15 cellular contexts compared by ENCODE assay signal in genomic region chr1:207397525-207397926, GRCh38. TPM values are rescaled to one million over a fixed set of nuclear protein-coding genes. Genes with fewer than 3 reads are reported as not detected.
DNase-seq lines count a peak whose midpoint lies in the region; ATAC-seq, FAIRE-seq and TF ChIP-seq lines count a peak whose summit lies in the region.
"Had no signal": no experiment of that assay in that cellular context is flagged by ENCODE, and none has a peak within 500 bp of the region (broad histone marks: within the 10 kb centered on the region; RNA-seq: fewer than 3 reads in every experiment).

No MANE protein-coding gene starts in this region.

- DNase-seq in AG08396 (ENCODE audit: low spot score) (peak; percentile 12), LNCaP clone FGC (ENCODE audit: low read depth) (no peak), K562 (ENCODE audit: extremely low read depth in 1 of 4, low spot score in 3 of 4) (no peak), kidney tubule cell (ENCODE audit: low spot score) (peak; percentile 69), cerebellar cortex (ENCODE audit: low spot score) (no peak), AG20443 (ENCODE audit: low spot score) (no peak)
- DNase-seq: activated naive CD8-positive, alpha-beta T cell treated with anti-CD3 and anti-CD28 coated beads, Interleukin-2, amount 10 ng/mL, durations not matched to agents 7 days and 5 days; GF-D8; lower lobe of right lung; NCI-H146; ovary had no signal

- H3K9ac ChIP-seq in K562 (ENCODE audit: insufficient read depth in 1 of 2, low read depth in 2 of 2, low read length in 2 of 2), result no peak overlapping the region
- H3K9ac ChIP-seq: BLaER1 treated with 17β-estradiol and CSF1 and Interleukin-3, amounts not matched to agents 10 nM and 100 nM had no signal

- H3K4me3 ChIP-seq in LNCaP clone FGC (ENCODE audit: low read depth, low read length) (no peak overlapping the region), K562 (no peak overlapping the region)
- H3K4me3 ChIP-seq: BLaER1 treated with 17β-estradiol and CSF1 and Interleukin-3, amounts not matched to agents 10 nM and 100 nM; lower lobe of right lung; ovary had no signal

- no peaks in the 10 kb centered on the region for H3K27me3 ChIP-seq in K562 (ENCODE audit: control insufficient read depth in 2 of 2, insufficient read depth in 2 of 2, low read length in 2 of 2)
- H3K27me3 ChIP-seq: BLaER1 treated with 17β-estradiol and CSF1 and Interleukin-3, amounts not matched to agents 10 nM and 100 nM; ovary had no signal

- H3K9me3 ChIP-seq in K562 (replicated peaks; ENCODE audit: control insufficient read depth, insufficient read depth, low read depth, low read length), result 0 out of 2 replicates have a peak, but pooled peaks cover 2% of the 10 kb centered on the region
- H3K9me3 ChIP-seq: lower lobe of right lung, ovary had no signal

- no peak for FAIRE-seq in K562 (lab: Jason Lieb, UNC)

- no peak for TF ChIP-seq POLR2A in K562 (conservative IDR thresholded peaks at IDR 0.05)

- TF ChIP-seq CTCF in LNCaP clone FGC (IDR thresholded peaks at IDR 0.05; ENCODE audit: control insufficient read depth, extremely low read depth, insufficient read depth), result 0 out of 2 replicates have a peak, but pooled peaks have one; percentile 2
- TF ChIP-seq CTCF in K562 (IDR thresholded peaks at IDR 0.05 in 2 of 3, conservative IDR thresholded peaks at IDR 0.05 in 1 of 3; ENCODE audit: insufficient read depth in 2 of 3, low read depth in 1 of 3, low read length in 3 of 3), result peak; percentile 17 to 29 (median 18); a peak in 2 of 6 replicates

- H3K27ac ChIP-seq in K562 (ENCODE audit: extremely low read depth, low read depth, low read length), result no peak overlapping the region
- H3K27ac ChIP-seq: BLaER1 treated with 17β-estradiol and CSF1 and Interleukin-3, amounts not matched to agents 10 nM and 100 nM; lower lobe of right lung; ovary had no signal

- TF ChIP-seq RAD21 in K562 (CRISPR knock-in tag; conservative IDR thresholded peaks at IDR 0.05 in 1 of 2, IDR thresholded peaks at IDR 0.05 in 1 of 2), result peak in 1 of 2 experiments; percentile 26; a peak in 1 of 4 replicates

- no peaks in the 10 kb centered on the region for H4K20me1 ChIP-seq in K562 (replicated peaks; ENCODE audit: control insufficient read depth, insufficient read depth, low read length)
- H4K20me1 ChIP-seq: BLaER1 treated with 17β-estradiol and CSF1 and Interleukin-3, amounts not matched to agents 10 nM and 100 nM had no signal

- no peak overlapping the region for H3K4me2 ChIP-seq in K562 (ENCODE audit: insufficient read depth, low read length)
- H3K4me2 ChIP-seq: BLaER1 treated with 17β-estradiol and CSF1 and Interleukin-3, amounts not matched to agents 10 nM and 100 nM had no signal

- intact Hi-C loops in K562 (cut with micrococcal nuclease), result no loop called here

- in situ Hi-C loops in K562 (cut with MboI), result no loop called here

- no peaks in the 10 kb centered on the region for H3K9me1 ChIP-seq in K562 (ENCODE audit: control insufficient read depth, insufficient read depth, low read length)

- POLR2A ChIA-PET in K562 (lab: Yijun Ruan, JAX), result interaction anchor here (0.6 to 0.7 kb wide), 2 partner anchors 92 to 690 kb away, joined by 3 read pairs; no protein-coding TSS in a partner anchor

- H3K79me2 ChIP-seq in K562 (ENCODE audit: control insufficient read depth, insufficient read depth, low read length), result no peaks in the 10 kb centered on the region

- 9% methylated on average over 2 of the region's 2 CpGs for WGBS in K562 (ENCODE audit: insufficient coverage, low coverage, missing lambda C conversion rate)

- H3K36me3 ChIP-seq in K562 (ENCODE audit: control insufficient read depth, insufficient read depth, low read length), result no peaks in the 10 kb centered on the region
- H3K36me3 ChIP-seq: BLaER1 treated with 17β-estradiol and CSF1 and Interleukin-3, amounts not matched to agents 10 nM and 100 nM; lower lobe of right lung; ovary had no signal

- ATAC-seq in K562 (peak; percentile 63; the same call in 2 of the 3 replicates), HG02642 (IDR thresholded peaks at IDR 0.05; ENCODE audit: poor library complexity, unreplicated experiment) (no peak), GM21515 (IDR thresholded peaks at IDR 0.05; ENCODE audit: unreplicated experiment) (no peak)

- no TSS peak for BruUV-seq in K562 (replicated peaks; lab: Mats Ljungman, UMichigan)

- no peaks in the 10 kb centered on the region; a peak in 1 of 5 replicates for H3K4me1 ChIP-seq in K562 (replicated peaks in 1 of 2; ENCODE audit: control insufficient read depth in 2 of 2, insufficient read depth in 2 of 2, low read length in 2 of 2)
- H3K4me1 ChIP-seq: BLaER1 treated with 17β-estradiol and CSF1 and Interleukin-3, amounts not matched to agents 10 nM and 100 nM; lower lobe of right lung had no signal

- H2AFZ ChIP-seq in K562 (ENCODE audit: low read depth, low read length), result no peak overlapping the region; the same call in 1 of the 2 replicates

- TF ChIP-seq EP300 in K562 (IDR thresholded peaks at IDR 0.05; ENCODE audit: low read length), result no peak

- CTCF ChIA-PET in K562 (lab: Yijun Ruan, JAX; ENCODE audit: low intra/inter-chr PET ratio), result no interaction called here

TF ChIP-seq in K562, 482 proteins besides CTCF, POLR2A, EP300 and RAD21:
- TF ChIP-seq OTX1 (CRISPR knock-in tag; IDR thresholded peaks at IDR 0.05) (no peak), ZKSCAN8 (CRISPR knock-in tag; IDR thresholded peaks at IDR 0.05) (0 out of 2 replicates have a peak, but pooled peaks have one; percentile 41)

RNA-seq across cellular contexts. Expression of gene CR2, which starts 56.6 kb away (rescaled TPM):
- total RNA-seq in K562 (2011; cell fraction: chromatin; rRNA removed; ENCODE audit: low replicate concordance), result 0.97 and 2.7 TPM in 2 replicates
- total RNA-seq in K562 (2011; cell fraction: nucleolus; rRNA removed), result 0.67 and 1.2 TPM in 2 replicates
- total RNA-seq in K562 (2011; cell fraction: nucleoplasm; rRNA removed), result 1.2 and 1.4 TPM in 2 replicates
- total RNA-seq in K562 (2014; rRNA removed), result 0.32 and 0.33 TPM in 2 replicates
- total RNA-seq in K562 (2014; rRNA removed; fragmentation: Illumina TruSeq; extraction: Trizol), result 0.44 and 0.45 TPM in 2 replicates
- 0.07 and 0.11 TPM in 2 replicates for total RNA-seq in K562 (2015; rRNA removed; fragmentation: Illumina TruSeq; extraction: Trizol)
- total RNA-seq in K562 (2021), result 0.51 and 0.66 TPM in 2 replicates
- polyA plus RNA-seq in K562 (2011; rRNA removed), result 0.57 and 0.72 TPM in 2 replicates
- 0.24 and 0.31 TPM in 2 replicates for polyA plus RNA-seq in K562 (2011; cell fraction: cytosol; rRNA removed)
- polyA plus RNA-seq in K562 (2011; cell fraction: nucleus; rRNA removed), result 1.5 and 1.8 TPM in 2 replicates
- polyA plus RNA-seq in K562 (2012), result 0.21 and 0.35 TPM in 2 replicates
- polyA plus RNA-seq in K562 (2014; fragmentation: Illumina TruSeq; extraction: Trizol), result 0.44 and 0.67 TPM in 2 replicates
- polyA plus RNA-seq in K562 (2014; fragmentation: Nextera tagmentation; extraction: Ambion mirVana), result under 1 TPM; 0.25 to 0.27 TPM
- polyA plus RNA-seq in K562 (2014; rRNA removed), result 0.36 and 0.37 TPM in 2 replicates
- 0.28 and 0.54 TPM in 2 replicates for polyA minus RNA-seq in K562 (2011; rRNA and poly(A)+ RNA removed)
- 0.38 TPM in 1 of 2 replicates, not detected in the other for polyA minus RNA-seq in K562 (2011; cell fraction: cytosol; rRNA and poly(A)+ RNA removed)
- 1.1 and 1.6 TPM in 2 replicates for polyA minus RNA-seq in K562 (2011; cell fraction: nucleus; rRNA and poly(A)+ RNA removed)
- total RNA-seq: HT-29 had no signal

Comparison
In these comparisons a context has a peak if more than half of its experiments do, and no peak if none do; other contexts are left out.
1. DNase-seq: peak in AG08396 (single experiment) and kidney tubule cell (single experiment); none in LNCaP clone FGC (single experiment), K562 (0 of 4), cerebellar cortex (single experiment) and AG20443 (single experiment).